In genomic region chr1:47121039-47121438, GRCh38 we compare ENCODE assay signal across 9 cellular contexts. TPM values are rescaled to one million over a fixed set of nuclear protein-coding genes. Genes with fewer than 3 reads are reported as not detected.
"Had no signal": no experiment of that assay in that cellular context is flagged by ENCODE, and none has a peak within 500 bp of the region (broad histone marks: within the 10 kb centered on the region; RNA-seq: fewer than 3 reads in every experiment).

No MANE protein-coding gene starts in this region.

RNA-seq across cellular contexts. Expression of gene CYP4A22, which starts 16.2 kb away (rescaled TPM):
- total RNA-seq: stomach, suprapubic skin, temporal lobe, thoracic aorta, thyroid gland, transverse colon, upper lobe of right lung, urinary bladder, vagina had no signal
- polyA plus RNA-seq: stomach, urinary bladder had no signal
